8 cellular contexts compared by ENCODE assay signal in genomic region chr3:149752051-149752787, GRCh38. TPM values are rescaled to one million over a fixed set of nuclear protein-coding genes. Genes with fewer than 3 reads are reported as not detected.
A peak's percentile ranks its signal among the peaks of the same experiment; 100 is the strongest.
DNase-seq lines count a peak whose midpoint lies in the region; ATAC-seq, FAIRE-seq and TF ChIP-seq lines count a peak whose summit lies in the region.

TSS of gene COMMD2 (minus strand) at chr3:149752489. CDS start at chr3:149752444, 45 bp downstream.

- peak; percentile 99 for FAIRE-seq in GM12892 (lab: Jason Lieb, UNC)
- FAIRE-seq in urothelium cell line (lab: Jason Lieb, UNC) = no peak

- TF ChIP-seq CTCF in psoas muscle (IDR thresholded peaks at IDR 0.05) = peak; percentile 30

- no peaks in the 10 kb centered on the region for H3K27me3 ChIP-seq in psoas muscle (ENCODE audit: insufficient read depth in 3 of 3, low read length in 2 of 3)

- intact Hi-C loops in T-helper 1 cell treated with Interleukin-12 subunit alpha and Interleukin-12 subunit beta and Interleukin-4 antibody, amounts not matched to agents 30 ng/mL and 1 ng/mL, for 36 hours (cut with micrococcal nuclease) = loop anchor here (1.0 to 5.0 kb wide), 9 partner anchors 49 to 801 kb away; partner anchors contain the start of genes HPS3, RNF13, TSC22D2 and WWTR1
- intact Hi-C loops in left ventricle myocardium superior (cut with micrococcal nuclease) (no loop called here), psoas muscle (cut with DNase I) (loop anchor here in 1 of 2 donors (5.0 kb wide), 1 partner anchor 60 kb away; the partner anchor contains the start of gene RNF13)

- H3K4me3 ChIP-seq in psoas muscle = peak within 1 kb of the TSS; percentile 83

- H3K36me3 ChIP-seq in psoas muscle (ENCODE audit: insufficient read depth in 1 of 2, low read depth in 1 of 2) = peaks cover 0 to 40% of the 10 kb centered on the region in 2 donors

- DNase-seq in GM12892 (ENCODE audit: insufficient read length) (peak; percentile 46), NCI-H1417 treated with DMSO at 0.1 percent for 48 hours (lab: John Stamatoyannopoulos, UW) (peak; percentile 60), amniotic stem cell (lab: John Stamatoyannopoulos, UW) (peak; percentile 72), left ventricle myocardium superior (peak; percentile 82), psoas muscle (peak; percentile 72 to 84), urothelium cell line (ENCODE audit: low spot score) (peak; percentile 80)

- H3K9me3 ChIP-seq in psoas muscle = no peaks in the 10 kb centered on the region

- peak; percentile 91 for TF ChIP-seq POLR2A in GM12892 (IDR thresholded peaks at IDR 0.05; ENCODE audit: low read depth, low read length)

- H3K4me1 ChIP-seq in psoas muscle = peaks cover 11% of the 10 kb centered on the region

- peak within 1 kb of the TSS; percentile 77 for H3K27ac ChIP-seq in psoas muscle

- ATAC-seq in HG02798 (IDR thresholded peaks at IDR 0.05; ENCODE audit: poor library complexity, unreplicated experiment) (peak; percentile 99), left ventricle myocardium superior (peak; percentile 100), psoas muscle (peak; percentile 97 to 100 (median 98))

- 0 to 1% (median 0%) methylated on average over 52 of the region's 52 CpGs for WGBS in psoas muscle, 3 donors

RNA-seq across cellular contexts. Expression of gene COMMD2, which starts in this region (rescaled TPM):
- 25.1 TPM for polyA plus RNA-seq in GM12892 (2012; ENCODE audit: missing spikeins)
- total RNA-seq in T-helper 1 cell treated with Interleukin-12 subunit alpha and Interleukin-12 subunit beta and Interleukin-4 antibody, amounts not matched to agents 30 ng/mL and 1 ng/mL, for 36 hours = 34.2 and 35.8 TPM in 2 replicates
- total RNA-seq in left ventricle myocardium superior (16.8 TPM), psoas muscle (10 to 100 TPM; 11.6 to 22.8 (median 15.1) TPM)
- polyA plus RNA-seq in psoas muscle = 10 to 100 TPM in 2 of 3 donors, 1 to 10 TPM in 1; 7.7 to 19.1 (median 11.1) TPM

Comparison
In these comparisons a context has a peak if more than half of its experiments do, and no peak if none do; other contexts are left out.
1. Peak in every context shown above with its lines: DNase-seq, ATAC-seq, H3K4me3 ChIP-seq and H3K27ac ChIP-seq.